Comparison of ENCODE assay signal across 8 cellular contexts in genomic region chr5:149268928-149269557, GRCh38. TPM values are rescaled to one million over a fixed set of nuclear protein-coding genes. Genes with fewer than 3 reads are reported as not detected.
DNase-seq lines count a peak whose midpoint lies in the region; ATAC-seq and TF ChIP-seq lines count a peak whose summit lies in the region.

No MANE protein-coding gene starts in this region.

- no peak for TF ChIP-seq POLR2A in right lobe of liver (IDR thresholded peaks at IDR 0.05)

- H3K4me3 ChIP-seq in H7 (ENCODE audit: insufficient read depth, low read depth, low read length) (no peak overlapping the region), right lobe of liver (no peak overlapping the region)
- no peak overlapping the region for H3K4me3 ChIP-seq in effector memory CD4-positive, alpha-beta T cell (ENCODE audit: insufficient read depth, low read depth, low read length, poor library complexity, severe bottlenecking)

- intact Hi-C loops in right lobe of liver (cut with DNase I): loop anchor here in 1 of 2 donors (5.0 kb wide), 1 partner anchor 142 kb away; no protein-coding TSS in a partner anchor

- H3K36me3 ChIP-seq in H7 (replicated peaks; ENCODE audit: control insufficient read depth, insufficient read depth, low read length): no peaks in the 10 kb centered on the region
- no peaks in the 10 kb centered on the region for H3K36me3 ChIP-seq in right lobe of liver
- no peaks in the 10 kb centered on the region for H3K36me3 ChIP-seq in effector memory CD4-positive, alpha-beta T cell (ENCODE audit: control insufficient read depth, insufficient read depth, low read length)

- 40% methylated on average over 6 of the region's 6 CpGs for whole genome bisulfite sequencing in right lobe of liver (ENCODE audit: insufficient coverage, low coverage, low lambda C conversion rate, missing lambda C conversion rate)

- peaks cover 35% of the 10 kb centered on the region for H3K4me1 Mint-ChIP-seq in brain

- ATAC-seq in right lobe of liver (peak; percentile 33 to 54 (median 43)), HG02885 (IDR thresholded peaks at IDR 0.05; ENCODE audit: poor library complexity, unreplicated experiment) (no peak)

- H3K9me3 Mint-ChIP-seq in brain: peaks cover 0 to 14% (median 11%) of the 10 kb centered on the region in 5 experiments

- H3K27me3 ChIP-seq in H7 (ENCODE audit: control insufficient read depth, insufficient read depth, low read length): peaks cover 31% of the 10 kb centered on the region
- H3K27me3 ChIP-seq in right lobe of liver: no peaks in the 10 kb centered on the region
- H3K27me3 ChIP-seq in effector memory CD4-positive, alpha-beta T cell (replicated peaks; ENCODE audit: control insufficient read depth, insufficient read depth, low read length, poor library complexity, severe bottlenecking): peaks cover 14% of the 10 kb centered on the region

- peaks cover 0 to 6% (median 1%) of the 10 kb centered on the region in 4 donors for H3K4me1 ChIP-seq in right lobe of liver
- no peaks in the 10 kb centered on the region for H3K4me1 ChIP-seq in effector memory CD4-positive, alpha-beta T cell (ENCODE audit: control insufficient read depth, insufficient read depth, low read length, poor library complexity, severe bottlenecking)

- TF ChIP-seq CTCF in brain (conservative IDR thresholded peaks at IDR 0.05) (peak; percentile 79 to 86), right lobe of liver (IDR thresholded peaks at IDR 0.05) (peak; percentile 75 to 85 (median 82))

- H3K4me3 Mint-ChIP-seq in brain: peak overlapping the region in 3 of 5 experiments; percentile 11 to 52 (median 49)

- H3K27me3 Mint-ChIP-seq in brain: peaks cover 60% of the 10 kb centered on the region

- H3K36me3 Mint-ChIP-seq in brain: no peaks in the 10 kb centered on the region

- no peak overlapping the region for H3K27ac Mint-ChIP-seq in brain

- DNase-seq in DMS153 treated with DMSO at 0.1 percent for 48 hours (lab: John Stamatoyannopoulos, UW; ENCODE audit: unreplicated experiment): peak; percentile 2
- no peak for DNase-seq in DMS153 (lab: John Stamatoyannopoulos, UW)
- DNase-seq in H7: peak; percentile 79
- DNase-seq in NCI-H345 treated with DMSO at 0.1 percent for 48 hours (lab: John Stamatoyannopoulos, UW; ENCODE audit: unreplicated experiment): peak; percentile 68
- DNase-seq in right lobe of liver: no peak
- no peak for DNase-seq in effector memory CD4-positive, alpha-beta T cell

- no peaks in the 10 kb centered on the region for H3K9me3 ChIP-seq in right lobe of liver
- peaks cover 7% of the 10 kb centered on the region for H3K9me3 ChIP-seq in effector memory CD4-positive, alpha-beta T cell (ENCODE audit: control insufficient read depth, low read length)

- H3K27ac ChIP-seq in right lobe of liver: no peak overlapping the region
- no peak overlapping the region for H3K27ac ChIP-seq in effector memory CD4-positive, alpha-beta T cell (ENCODE audit: insufficient read depth, low read length, poor library complexity, severe bottlenecking)

RNA-seq across cellular contexts. Expression of gene AFAP1L1, which starts 2.6 kb away (rescaled TPM):
- total RNA-seq in H7 (2014; rRNA removed; shearing (Covaris generic)): 2.2 and 3.3 TPM in 2 replicates
- polyA plus RNA-seq in brain (ENCODE audit: insufficient read depth, low read depth, low replicate concordance): 6.2 TPM
- total RNA-seq in right lobe of liver: 1 to 10 TPM; 3.1 to 6.6 (median 5.2) TPM

Comparison
In these comparisons a context has a peak if more than half of its experiments do, and no peak if none do; other contexts are left out.
1. DNase-seq: peak in DMS153 treated with DMSO at 0.1 percent for 48 hours (single experiment), H7 (single experiment) and NCI-H345 treated with DMSO at 0.1 percent for 48 hours (single experiment); none in DMS153 (single experiment), right lobe of liver (0 of 3) and effector memory CD4-positive, alpha-beta T cell (0 of 3).